1 cellular context compared by ENCODE assay signal in genomic region chr2:68769586-68770270, GRCh38.
TF ChIP-seq lines count a peak whose summit lies in the region.

No MANE protein-coding gene starts in this region.

TF ChIP-seq in HepG2, 621 proteins besides CTCF, POLR2A, EP300 and RAD21:
- TF ChIP-seq CC2D1A (CRISPR knock-in tag; IDR thresholded peaks at IDR 0.05) (no peak), CREB1 (IDR thresholded peaks at IDR 0.05) (0 out of 2 replicates have a peak, but pooled peaks have one; percentile 30), CREB1 (CRISPR knock-in tag; IDR thresholded peaks at IDR 0.05) (no peak), ARID5B (CRISPR knock-in tag; IDR thresholded peaks at IDR 0.05) (no peak)
